ENCODE assay signal across 1 cellular context in the genomic region with DNA sequence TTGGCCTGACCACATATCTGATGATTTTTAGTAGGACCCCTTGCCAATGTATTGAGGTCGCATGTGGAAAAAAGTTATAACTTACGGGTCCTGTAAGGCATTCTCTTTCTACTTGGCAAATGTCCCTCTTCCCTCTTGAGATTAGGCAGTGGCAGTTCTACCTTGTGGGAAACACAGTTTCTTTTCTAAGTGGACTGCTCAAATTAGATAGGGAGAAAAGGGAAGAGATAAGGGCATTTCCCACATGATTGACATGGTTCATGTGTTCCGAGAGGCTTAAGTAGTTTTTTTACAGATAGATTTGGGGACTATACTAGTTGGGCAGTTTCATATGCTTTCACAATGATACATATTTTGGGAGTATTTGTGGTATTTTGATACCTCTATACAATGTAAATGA.
TF ChIP-seq lines count a peak whose summit lies in the region.

No MANE protein-coding gene starts in this region.

TF ChIP-seq in K562, 482 proteins besides CTCF, POLR2A, EP300 and RAD21 (continued from another document and continues in another):
- TF ChIP-seq VEZF1 (CRISPR knock-in tag; IDR thresholded peaks at IDR 0.05) (no peak), MAZ (CRISPR knock-in tag; conservative IDR thresholded peaks at IDR 0.05 in 1 of 2, IDR thresholded peaks at IDR 0.05 in 1 of 2) (no peak), STAT5A (IDR thresholded peaks at IDR 0.05; ENCODE audit: borderline replicate concordance, low read length) (peak; percentile 20; the same call in 1 of the 2 replicates), MBD2 (IDR thresholded peaks at IDR 0.05; ENCODE audit: borderline replicate concordance, low read depth) (0 out of 2 replicates have a peak, but pooled peaks have one; percentile 27), LEF1 (IDR thresholded peaks at IDR 0.05) (peak; percentile 73), NCOA1 (IDR thresholded peaks at IDR 0.05; ENCODE audit: low read depth) (peak; percentile 39; the same call in 1 of the 2 replicates), ZNF445 (CRISPR knock-in tag; IDR thresholded peaks at IDR 0.05; ENCODE audit: low read depth) (no peak), SPI1 (IDR thresholded peaks at IDR 0.05; ENCODE audit: borderline replicate concordance, low read depth, low read length) (peak; percentile 29; the same call in 1 of the 2 replicates), MYC (IDR thresholded peaks at IDR 0.05; ENCODE audit: low read depth, low read length) (no peak), MYC (CRISPR knock-in tag; IDR thresholded peaks at IDR 0.05; ENCODE audit: borderline replicate concordance, low read depth) (no peak), SMARCA4 (IDR thresholded peaks at IDR 0.05) (peak; percentile 93), ZNF586 (CRISPR knock-in tag; conservative IDR thresholded peaks at IDR 0.05) (no peak), ARID1B (IDR thresholded peaks at IDR 0.05) (peak; percentile 94), ESRRA (IDR thresholded peaks at IDR 0.05; ENCODE audit: borderline replicate concordance, low read depth) (peak; percentile 49; the same call in 1 of the 2 replicates), RBM14 (IDR thresholded peaks at IDR 0.05; ENCODE audit: borderline replicate concordance, insufficient read depth, low read depth, low read length) (no peak), PURB (CRISPR knock-in tag; IDR thresholded peaks at IDR 0.05; ENCODE audit: low read depth) (no peak), NFATC3 (IDR thresholded peaks at IDR 0.05) (0 out of 2 replicates have a peak, but pooled peaks have one; percentile 56), FOXM1 (IDR thresholded peaks at IDR 0.05; ENCODE audit: low read depth) (peak; percentile 78), FOXM1 (CRISPR knock-in tag; IDR thresholded peaks at IDR 0.05; ENCODE audit: low read depth) (no peak), DDX20 (tag; IDR thresholded peaks at IDR 0.05; ENCODE audit: low read depth) (no peak), GATA2 (CRISPR knock-in tag; IDR thresholded peaks at IDR 0.05) (peak; percentile 62), CXXC5 (CRISPR knock-in tag; IDR thresholded peaks at IDR 0.05) (peak; percentile 12; the same call in 1 of the 2 replicates), DNMT1 (IDR thresholded peaks at IDR 0.05) (no peak), ZNF75A (CRISPR knock-in tag; IDR thresholded peaks at IDR 0.05) (peak; percentile 99), DACH1 (IDR thresholded peaks at IDR 0.05; ENCODE audit: partially characterized antibody) (peak; percentile 55), HDAC2 (IDR thresholded peaks at IDR 0.05) (peak; percentile 38; the same call in 1 of the 2 replicates), POLR2AphosphoS5 (IDR thresholded peaks at IDR 0.05; ENCODE audit: control insufficient read depth, insufficient read depth, low read depth, low read length) (peak; percentile 48; the same call in 1 of the 2 replicates), HIVEP1 (CRISPR knock-in tag; IDR thresholded peaks at IDR 0.05) (no peak), RBM22 (IDR thresholded peaks at IDR 0.05; ENCODE audit: low read depth, low read length, poor library complexity, severe bottlenecking) (no peak), CBFA2T2 (conservative IDR thresholded peaks at IDR 0.05) (peak; percentile 80), GATAD2A (IDR thresholded peaks at IDR 0.05) (0 out of 2 replicates have a peak, but pooled peaks have one; percentile 34), FOXA1 (IDR thresholded peaks at IDR 0.05; ENCODE audit: borderline replicate concordance) (no peak), MEF2A (IDR thresholded peaks at IDR 0.05; ENCODE audit: control insufficient read depth, low read depth, low read length) (no peak), MEIS2 (IDR thresholded peaks at IDR 0.05; ENCODE audit: partially characterized antibody) (peak; percentile 90), EHMT2 (IDR thresholded peaks at IDR 0.05) (peak; percentile 25; the same call in 1 of the 2 replicates), ETS1 (conservative IDR thresholded peaks at IDR 0.05; ENCODE audit: control insufficient read depth, low read depth, low read length) (no peak), CTBP1 (IDR thresholded peaks at IDR 0.05; ENCODE audit: borderline replicate concordance) (peak; percentile 44; the same call in 1 of the 2 replicates), ETV6 (IDR thresholded peaks at IDR 0.05; ENCODE audit: borderline replicate concordance in 1 of 2, low read depth in 2 of 2, low read length in 1 of 2) (peak in 1 of 2 experiments; percentile 36; a peak in 1 of 4 replicates), ETV6 (CRISPR knock-in tag; IDR thresholded peaks at IDR 0.05; ENCODE audit: borderline replicate concordance) (no peak), TGIF2 (CRISPR knock-in tag; IDR thresholded peaks at IDR 0.05) (no peak), HCFC1 (IDR thresholded peaks at IDR 0.05; ENCODE audit: low read depth, low read length) (no peak), RCOR1 (IDR thresholded peaks at IDR 0.05; ENCODE audit: borderline replicate concordance in 1 of 2, low read depth in 2 of 2, low read length in 2 of 2) (peak in 1 of 2 experiments; percentile 53; a peak in 2 of 4 replicates)
- TF ChIP-seq, protein P1, sequence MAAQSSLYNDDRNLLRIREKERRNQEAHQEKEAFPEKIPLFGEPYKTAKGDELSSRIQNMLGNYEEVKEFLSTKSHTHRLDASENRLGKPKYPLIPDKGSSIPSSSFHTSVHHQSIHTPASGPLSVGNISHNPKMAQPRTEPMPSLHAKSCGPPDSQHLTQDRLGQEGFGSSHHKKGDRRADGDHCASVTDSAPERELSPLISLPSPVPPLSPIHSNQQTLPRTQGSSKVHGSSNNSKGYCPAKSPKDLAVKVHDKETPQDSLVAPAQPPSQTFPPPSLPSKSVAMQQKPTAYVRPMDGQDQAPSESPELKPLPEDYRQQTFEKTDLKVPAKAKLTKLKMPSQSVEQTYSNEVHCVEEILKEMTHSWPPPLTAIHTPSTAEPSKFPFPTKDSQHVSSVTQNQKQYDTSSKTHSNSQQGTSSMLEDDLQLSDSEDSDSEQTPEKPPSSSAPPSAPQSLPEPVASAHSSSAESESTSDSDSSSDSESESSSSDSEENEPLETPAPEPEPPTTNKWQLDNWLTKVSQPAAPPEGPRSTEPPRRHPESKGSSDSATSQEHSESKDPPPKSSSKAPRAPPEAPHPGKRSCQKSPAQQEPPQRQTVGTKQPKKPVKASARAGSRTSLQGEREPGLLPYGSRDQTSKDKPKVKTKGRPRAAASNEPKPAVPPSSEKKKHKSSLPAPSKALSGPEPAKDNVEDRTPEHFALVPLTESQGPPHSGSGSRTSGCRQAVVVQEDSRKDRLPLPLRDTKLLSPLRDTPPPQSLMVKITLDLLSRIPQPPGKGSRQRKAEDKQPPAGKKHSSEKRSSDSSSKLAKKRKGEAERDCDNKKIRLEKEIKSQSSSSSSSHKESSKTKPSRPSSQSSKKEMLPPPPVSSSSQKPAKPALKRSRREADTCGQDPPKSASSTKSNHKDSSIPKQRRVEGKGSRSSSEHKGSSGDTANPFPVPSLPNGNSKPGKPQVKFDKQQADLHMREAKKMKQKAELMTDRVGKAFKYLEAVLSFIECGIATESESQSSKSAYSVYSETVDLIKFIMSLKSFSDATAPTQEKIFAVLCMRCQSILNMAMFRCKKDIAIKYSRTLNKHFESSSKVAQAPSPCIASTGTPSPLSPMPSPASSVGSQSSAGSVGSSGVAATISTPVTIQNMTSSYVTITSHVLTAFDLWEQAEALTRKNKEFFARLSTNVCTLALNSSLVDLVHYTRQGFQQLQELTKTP (IDR thresholded peaks at IDR 0.05; ENCODE audit: low read depth in 1 of 2, partially characterized antibody in 2 of 2): peak in 1 of 2 experiments; percentile 47
- TF ChIP-seq, protein P2, sequence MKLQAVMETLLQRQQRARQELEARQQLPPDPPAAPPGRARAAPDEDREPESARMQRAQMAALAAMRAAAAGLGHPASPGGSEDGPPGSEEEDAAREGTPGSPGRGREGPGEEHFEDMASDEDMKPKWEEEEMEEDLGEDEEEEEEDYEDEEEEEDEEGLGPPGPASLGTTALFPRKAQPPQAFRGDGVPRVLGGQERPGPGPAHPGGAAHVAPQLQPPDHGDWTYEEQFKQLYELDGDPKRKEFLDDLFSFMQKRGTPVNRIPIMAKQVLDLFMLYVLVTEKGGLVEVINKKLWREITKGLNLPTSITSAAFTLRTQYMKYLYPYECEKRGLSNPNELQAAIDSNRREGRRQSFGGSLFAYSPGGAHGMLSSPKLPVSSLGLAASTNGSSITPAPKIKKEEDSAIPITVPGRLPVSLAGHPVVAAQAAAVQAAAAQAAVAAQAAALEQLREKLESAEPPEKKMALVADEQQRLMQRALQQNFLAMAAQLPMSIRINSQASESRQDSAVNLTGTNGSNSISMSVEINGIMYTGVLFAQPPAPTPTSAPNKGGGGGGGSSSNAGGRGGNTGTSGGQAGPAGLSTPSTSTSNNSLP (IDR thresholded peaks at IDR 0.05; ENCODE audit: borderline replicate concordance, low read depth, low read length): 0 out of 2 replicates have a peak, but pooled peaks have one; percentile 45
- TF ChIP-seq, protein P3, sequence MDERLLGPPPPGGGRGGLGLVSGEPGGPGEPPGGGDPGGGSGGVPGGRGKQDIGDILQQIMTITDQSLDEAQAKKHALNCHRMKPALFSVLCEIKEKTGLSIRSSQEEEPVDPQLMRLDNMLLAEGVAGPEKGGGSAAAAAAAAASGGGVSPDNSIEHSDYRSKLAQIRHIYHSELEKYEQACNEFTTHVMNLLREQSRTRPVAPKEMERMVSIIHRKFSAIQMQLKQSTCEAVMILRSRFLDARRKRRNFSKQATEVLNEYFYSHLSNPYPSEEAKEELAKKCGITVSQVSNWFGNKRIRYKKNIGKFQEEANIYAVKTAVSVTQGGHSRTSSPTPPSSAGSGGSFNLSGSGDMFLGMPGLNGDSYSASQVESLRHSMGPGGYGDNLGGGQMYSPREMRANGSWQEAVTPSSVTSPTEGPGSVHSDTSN (CRISPR knock-in tag; IDR thresholded peaks at IDR 0.05; ENCODE audit: low read depth): peak; percentile 74
- TF ChIP-seq, protein P3 (tag; conservative IDR thresholded peaks at IDR 0.05; ENCODE audit: low read depth): peak; percentile 86
- TF ChIP-seq, protein P4, sequence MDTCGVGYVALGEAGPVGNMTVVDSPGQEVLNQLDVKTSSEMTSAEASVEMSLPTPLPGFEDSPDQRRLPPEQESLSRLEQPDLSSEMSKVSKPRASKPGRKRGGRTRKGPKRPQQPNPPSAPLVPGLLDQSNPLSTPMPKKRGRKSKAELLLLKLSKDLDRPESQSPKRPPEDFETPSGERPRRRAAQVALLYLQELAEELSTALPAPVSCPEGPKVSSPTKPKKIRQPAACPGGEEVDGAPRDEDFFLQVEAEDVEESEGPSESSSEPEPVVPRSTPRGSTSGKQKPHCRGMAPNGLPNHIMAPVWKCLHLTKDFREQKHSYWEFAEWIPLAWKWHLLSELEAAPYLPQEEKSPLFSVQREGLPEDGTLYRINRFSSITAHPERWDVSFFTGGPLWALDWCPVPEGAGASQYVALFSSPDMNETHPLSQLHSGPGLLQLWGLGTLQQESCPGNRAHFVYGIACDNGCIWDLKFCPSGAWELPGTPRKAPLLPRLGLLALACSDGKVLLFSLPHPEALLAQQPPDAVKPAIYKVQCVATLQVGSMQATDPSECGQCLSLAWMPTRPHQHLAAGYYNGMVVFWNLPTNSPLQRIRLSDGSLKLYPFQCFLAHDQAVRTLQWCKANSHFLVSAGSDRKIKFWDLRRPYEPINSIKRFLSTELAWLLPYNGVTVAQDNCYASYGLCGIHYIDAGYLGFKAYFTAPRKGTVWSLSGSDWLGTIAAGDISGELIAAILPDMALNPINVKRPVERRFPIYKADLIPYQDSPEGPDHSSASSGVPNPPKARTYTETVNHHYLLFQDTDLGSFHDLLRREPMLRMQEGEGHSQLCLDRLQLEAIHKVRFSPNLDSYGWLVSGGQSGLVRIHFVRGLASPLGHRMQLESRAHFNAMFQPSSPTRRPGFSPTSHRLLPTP (IDR thresholded peaks at IDR 0.05; ENCODE audit: borderline replicate concordance, extremely low read depth, insufficient read length): no peak
